In genomic region chr9:21616082-21616778, GRCh38 we compare ENCODE assay signal across 17 cellular contexts.
DNase-seq lines count a peak whose midpoint lies in the region; ATAC-seq, FAIRE-seq and TF ChIP-seq lines count a peak whose summit lies in the region.
"Had no signal": no experiment of that assay in that cellular context is flagged by ENCODE, and none has a peak within 500 bp of the region (broad histone marks: within the 10 kb centered on the region; RNA-seq: fewer than 3 reads in every experiment).

No MANE protein-coding gene starts in this region.

- intact Hi-C loops in Right ventricle myocardium inferior (cut with DNase I) (no loop called here), Right ventricle myocardium superior (cut with DNase I) (no loop called here)

- DNase-seq in Right ventricle myocardium inferior (ENCODE audit: missing footprints) (peak; percentile 13), Right ventricle myocardium superior (no peak), T1000 (lab: John Stamatoyannopoulos, UW) (peak; percentile 4), foreskin fibroblast (peak; percentile 93 to 95), urothelium cell line (ENCODE audit: low spot score) (peak; percentile 49), medulla oblongata (ENCODE audit: extremely low spot score) (no peak), left lobe of liver (ENCODE audit: low spot score) (no peak)
- DNase-seq: anterior cingulate cortex, esophagus squamous epithelium, GOT3, lower lobe of right lung, MM.1S, NCI-H446, retina, T-helper 1 cell had no signal

- H3K4me3 ChIP-seq in foreskin fibroblast (ENCODE audit: low read depth in 1 of 2, low read length in 2 of 2) = no peak overlapping the region
- H3K4me3 ChIP-seq: esophagus squamous epithelium, lower lobe of right lung, vagina had no signal

- no peak for FAIRE-seq in urothelium cell line (lab: Jason Lieb, UNC)

- TF ChIP-seq CTCF in foreskin fibroblast (IDR thresholded peaks at IDR 0.05; ENCODE audit: low read depth, low read length) = no peak

- no peak for ATAC-seq in Right ventricle myocardium inferior
- ATAC-seq in Right ventricle myocardium superior (ENCODE audit: poor library complexity) = no peak
- ATAC-seq in HG02981 (IDR thresholded peaks at IDR 0.05; ENCODE audit: unreplicated experiment) = no peak
- ATAC-seq in left lobe of liver = no peak
- ATAC-seq: lower lobe of right lung had no signal

Comparison
In these comparisons a context has a peak if more than half of its experiments do, and no peak if none do; other contexts are left out.
1. DNase-seq: peak in Right ventricle myocardium inferior (single experiment), T1000 (single experiment), foreskin fibroblast (2 of 2) and urothelium cell line (single experiment); none in Right ventricle myocardium superior (single experiment), medulla oblongata (single experiment) and left lobe of liver (single experiment).